Comparison of ENCODE assay signal across 8 cellular contexts in genomic region chr19:44988896-44989563, GRCh38. TPM values are rescaled to one million over a fixed set of nuclear protein-coding genes. Genes with fewer than 3 reads are reported as not detected.
DNase-seq lines count a peak whose midpoint lies in the region; ATAC-seq and TF ChIP-seq lines count a peak whose summit lies in the region.

No MANE protein-coding gene starts in this region.

- peaks cover 4% of the 10 kb centered on the region for H3K4me1 Mint-ChIP-seq in activated CD8-positive, alpha-beta memory T cell treated with anti-CD3 and anti-CD28 coated beads, Interleukin-2, amount 10 ng/mL, durations not matched to agents 7 days and 5 days
- no peaks in the 10 kb centered on the region for H3K4me1 Mint-ChIP-seq in nephron progenitor cell

- H3K27ac Mint-ChIP-seq in activated CD8-positive, alpha-beta memory T cell treated with anti-CD3 and anti-CD28 coated beads, Interleukin-2, amount 10 ng/mL, durations not matched to agents 7 days and 5 days = no peak overlapping the region
- no peak overlapping the region for H3K27ac Mint-ChIP-seq in nephron progenitor cell

- ATAC-seq in activated CD8-positive, alpha-beta memory T cell treated with anti-CD3 and anti-CD28 coated beads, Interleukin-2, amount 10 ng/mL, durations not matched to agents 7 days and 5 days = peak; percentile 88
- no peak for ATAC-seq in HG03354 (IDR thresholded peaks at IDR 0.05; ENCODE audit: poor library complexity, severe bottlenecking, unreplicated experiment)

- CTCF ChIA-PET in activated CD8-positive, alpha-beta memory T cell treated with anti-CD3 and anti-CD28 coated beads, Interleukin-2, amount 10 ng/mL, durations not matched to agents 7 days and 5 days (lab: Charles Lee) = interaction anchor here (0.8 to 2.7 kb wide), 9 partner anchors 11 to 366 kb away, joined by 3 to 13 read pairs (median 3); no protein-coding TSS in a partner anchor

- no peaks in the 10 kb centered on the region for H3K9me3 Mint-ChIP-seq in activated CD8-positive, alpha-beta memory T cell treated with anti-CD3 and anti-CD28 coated beads, Interleukin-2, amount 10 ng/mL, durations not matched to agents 7 days and 5 days (ENCODE audit: low read depth)
- no peaks in the 10 kb centered on the region for H3K9me3 Mint-ChIP-seq in nephron progenitor cell

- no peaks in the 10 kb centered on the region for H3K27me3 Mint-ChIP-seq in activated CD8-positive, alpha-beta memory T cell treated with anti-CD3 and anti-CD28 coated beads, Interleukin-2, amount 10 ng/mL, durations not matched to agents 7 days and 5 days
- H3K27me3 Mint-ChIP-seq in nephron progenitor cell (ENCODE audit: low read depth, poor library complexity) = peaks cover 3% of the 10 kb centered on the region

- TF ChIP-seq CTCF in nephron progenitor cell (IDR thresholded peaks at IDR 0.05) = peak; percentile 57

- no peak overlapping the region for H3K4me3 Mint-ChIP-seq in activated CD8-positive, alpha-beta memory T cell treated with anti-CD3 and anti-CD28 coated beads, Interleukin-2, amount 10 ng/mL, durations not matched to agents 7 days and 5 days
- H3K4me3 Mint-ChIP-seq in nephron progenitor cell = no peak overlapping the region

- H3K36me3 Mint-ChIP-seq in activated CD8-positive, alpha-beta memory T cell treated with anti-CD3 and anti-CD28 coated beads, Interleukin-2, amount 10 ng/mL, durations not matched to agents 7 days and 5 days = peaks cover 2% of the 10 kb centered on the region
- H3K36me3 Mint-ChIP-seq in nephron progenitor cell (ENCODE audit: low read depth) = peaks cover 23% of the 10 kb centered on the region

- DNase-seq in SHP77 (lab: John Stamatoyannopoulos, UW) = peak; percentile 45 to 68
- no peak for DNase-seq in SHP77 treated with DMSO at 0.1 percent for 48 hours (lab: John Stamatoyannopoulos, UW)
- DNase-seq in NCI-H226 = peak; percentile 35
- DNase-seq in activated CD8-positive, alpha-beta memory T cell treated with anti-CD3 and anti-CD28 coated beads, Interleukin-2, amount 10 ng/mL, durations not matched to agents 7 days and 5 days = peak; percentile 75
- DNase-seq in epidermal melanocyte (ENCODE audit: insufficient read length, low spot score) = peak; percentile 64
- peak; percentile 69 for DNase-seq in nephron progenitor cell
- DNase-seq in stimulated activated naive CD4-positive, alpha-beta T cell treated with Interleukin-2 at 50 U/mL for 16 hours (lab: John Stamatoyannopoulos, UW) = peak; percentile 61

RNA-seq across cellular contexts. Expression of gene RELB, which starts 12.2 kb away (rescaled TPM):
- 10 to 100 TPM; 22.4 to 58.8 TPM for total RNA-seq in activated CD8-positive, alpha-beta memory T cell treated with anti-CD3 and anti-CD28 coated beads, Interleukin-2, amount 10 ng/mL, durations not matched to agents 7 days and 5 days

RNA-seq across cellular contexts. Expression of gene CLPTM1, which starts 33.9 kb away (rescaled TPM):
- 10 to 100 TPM; 73.0 to 74.7 TPM for total RNA-seq in activated CD8-positive, alpha-beta memory T cell treated with anti-CD3 and anti-CD28 coated beads, Interleukin-2, amount 10 ng/mL, durations not matched to agents 7 days and 5 days

RNA-seq across cellular contexts. Expression of gene APOC2, which starts 43.2 kb away (rescaled TPM):
- total RNA-seq in activated CD8-positive, alpha-beta memory T cell treated with anti-CD3 and anti-CD28 coated beads, Interleukin-2, amount 10 ng/mL, durations not matched to agents 7 days and 5 days = not detected

RNA-seq across cellular contexts. Expression of gene APOC4, which starts 47.0 kb away (rescaled TPM):
- total RNA-seq in activated CD8-positive, alpha-beta memory T cell treated with anti-CD3 and anti-CD28 coated beads, Interleukin-2, amount 10 ng/mL, durations not matched to agents 7 days and 5 days = not detected

RNA-seq across cellular contexts. Expression of gene CLASRP, which starts 49.8 kb away (rescaled TPM):
- total RNA-seq in activated CD8-positive, alpha-beta memory T cell treated with anti-CD3 and anti-CD28 coated beads, Interleukin-2, amount 10 ng/mL, durations not matched to agents 7 days and 5 days = 100 to 1,000 TPM; 114 to 121 TPM
